20 cellular contexts compared by ENCODE assay signal in genomic region chr20:45118028-45118427, GRCh38. TPM values are rescaled to one million over a fixed set of nuclear protein-coding genes. Genes with fewer than 3 reads are reported as not detected.
"Had no signal": no experiment of that assay in that cellular context is flagged by ENCODE, and none has a peak within 500 bp of the region (broad histone marks: within the 10 kb centered on the region; RNA-seq: fewer than 3 reads in every experiment).

No MANE protein-coding gene starts in this region.

- H3K36me3 ChIP-seq: left lung, prostate gland, right lobe of liver, spleen, tibial artery, vagina had no signal

- H3K27ac Mint-ChIP-seq: activated CD4-positive, alpha-beta memory T cell treated with anti-CD3 and anti-CD28 coated beads for 36 hours; activated naive CD8-positive, alpha-beta T cell treated with anti-CD3 and anti-CD28 coated beads, Interleukin-2, amount 10 ng/mL, durations not matched to agents 7 days and 5 days; nephron; stimulated activated memory B cell treated with anti-CD40 and anti-IgM and Interleukin-4, amounts not matched to agents 10 μg/mL and 1 μg/mL and 100 μg/mL, for 72 hours had no signal

- H3K9me3 Mint-ChIP-seq: activated CD4-positive, alpha-beta memory T cell treated with anti-CD3 and anti-CD28 coated beads for 36 hours; activated naive CD8-positive, alpha-beta T cell treated with anti-CD3 and anti-CD28 coated beads, Interleukin-2, amount 10 ng/mL, durations not matched to agents 7 days and 5 days; stimulated activated memory B cell treated with anti-CD40 and anti-IgM and Interleukin-4, amounts not matched to agents 10 μg/mL and 1 μg/mL and 100 μg/mL, for 72 hours had no signal

- H3K4me3 Mint-ChIP-seq: activated CD4-positive, alpha-beta memory T cell treated with anti-CD3 and anti-CD28 coated beads for 36 hours; activated naive CD8-positive, alpha-beta T cell treated with anti-CD3 and anti-CD28 coated beads, Interleukin-2, amount 10 ng/mL, durations not matched to agents 7 days and 5 days; nephron; stimulated activated memory B cell treated with anti-CD40 and anti-IgM and Interleukin-4, amounts not matched to agents 10 μg/mL and 1 μg/mL and 100 μg/mL, for 72 hours had no signal

- H3K27ac ChIP-seq: left lung, prostate gland, right lobe of liver, spleen, tibial artery, vagina had no signal

- DNase-seq: activated CD4-positive, alpha-beta memory T cell treated with anti-CD3 and anti-CD28 coated beads for 36 hours; activated gamma-delta T cell; activated naive CD8-positive, alpha-beta T cell treated with anti-CD3 and anti-CD28 coated beads, Interleukin-2, amount 10 ng/mL, durations not matched to agents 7 days and 5 days; activated T-cell treated with anti-CD3 and anti-CD28 coated beads, Interleukin-2, amount 50 U/mL, for 48 hours; anterior cingulate cortex; dermis blood vessel endothelial cell; foreskin melanocyte; left lung; mesenchymal stem cell; occipital lobe; right lobe of liver; spleen; stimulated activated CD4-positive, alpha-beta T cell treated with anti-CD3 and anti-CD28 coated beads, Interleukin-1b, Interleukin-23, amount 100 ng/mL, for 48 hours; T1000; tibial artery had no signal

- H3K4me1 ChIP-seq: left lung, prostate gland, right lobe of liver, spleen, tibial artery had no signal

- H3K4me3 ChIP-seq: left lung, prostate gland, right lobe of liver, spleen, tibial artery, vagina had no signal

- H3K9me3 ChIP-seq: left lung, prostate gland, right lobe of liver, spleen, tibial artery, vagina had no signal

- H3K36me3 Mint-ChIP-seq: activated CD4-positive, alpha-beta memory T cell treated with anti-CD3 and anti-CD28 coated beads for 36 hours; activated naive CD8-positive, alpha-beta T cell treated with anti-CD3 and anti-CD28 coated beads, Interleukin-2, amount 10 ng/mL, durations not matched to agents 7 days and 5 days; stimulated activated memory B cell treated with anti-CD40 and anti-IgM and Interleukin-4, amounts not matched to agents 10 μg/mL and 1 μg/mL and 100 μg/mL, for 72 hours had no signal

- H3K4me1 Mint-ChIP-seq: nephron had no signal

- H3K27me3 ChIP-seq: right lobe of liver, vagina had no signal

RNA-seq across cellular contexts. Expression of gene WFDC5, which starts 3.1 kb away (rescaled TPM):
- total RNA-seq: activated CD4-positive, alpha-beta memory T cell treated with anti-CD3 and anti-CD28 coated beads for 36 hours; activated naive CD8-positive, alpha-beta T cell treated with anti-CD3 and anti-CD28 coated beads, Interleukin-2, amount 10 ng/mL, durations not matched to agents 7 days and 5 days; cardiac septum; dermis blood vessel endothelial cell; occipital lobe; right lobe of liver; spleen had no signal
- polyA plus RNA-seq: spleen had no signal

RNA-seq across cellular contexts. Expression of gene WFDC12, which starts 6.2 kb away (rescaled TPM):
- total RNA-seq: activated CD4-positive, alpha-beta memory T cell treated with anti-CD3 and anti-CD28 coated beads for 36 hours; activated naive CD8-positive, alpha-beta T cell treated with anti-CD3 and anti-CD28 coated beads, Interleukin-2, amount 10 ng/mL, durations not matched to agents 7 days and 5 days; cardiac septum; dermis blood vessel endothelial cell; occipital lobe; prostate gland; right lobe of liver; spleen had no signal
- polyA plus RNA-seq: spleen had no signal

RNA-seq across cellular contexts. Expression of gene KCNS1, which starts 17.1 kb away (rescaled TPM):
- total RNA-seq: spleen, vagina had no signal

RNA-seq across cellular contexts. Expression of gene PI3, which starts 56.7 kb away (rescaled TPM):
- total RNA-seq: activated CD4-positive, alpha-beta memory T cell treated with anti-CD3 and anti-CD28 coated beads for 36 hours; activated naive CD8-positive, alpha-beta T cell treated with anti-CD3 and anti-CD28 coated beads, Interleukin-2, amount 10 ng/mL, durations not matched to agents 7 days and 5 days; dermis blood vessel endothelial cell; occipital lobe; right lobe of liver had no signal
